Comparison of ENCODE assay signal across 22 cellular contexts in the genomic region with DNA sequence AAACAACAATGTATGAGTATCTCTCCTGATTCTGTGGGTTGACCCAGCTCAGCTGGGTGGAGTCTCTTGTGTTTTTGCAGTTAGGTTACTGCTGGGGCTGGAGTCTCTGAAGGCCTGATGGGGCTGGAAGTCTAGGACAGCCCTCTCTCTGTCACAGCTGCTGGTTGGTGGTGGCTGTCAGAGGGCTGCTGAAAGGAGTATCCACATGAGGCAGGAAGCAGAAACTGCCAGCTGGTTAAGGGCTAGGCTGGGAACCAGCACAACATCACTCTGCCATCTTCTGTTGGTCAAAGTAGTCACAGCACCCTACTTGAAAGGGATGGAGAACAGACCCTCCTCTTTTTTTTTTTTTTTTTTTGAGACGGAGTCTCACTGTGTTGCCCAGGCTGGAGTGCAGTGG. TPM values are rescaled to one million over a fixed set of nuclear protein-coding genes. Genes with fewer than 3 reads are reported as not detected.
"Had no signal": no experiment of that assay in that cellular context is flagged by ENCODE, and none has a peak within 500 bp of the region (broad histone marks: within the 10 kb centered on the region; RNA-seq: fewer than 3 reads in every experiment).

No MANE protein-coding gene starts in this region.

- H3K27me3 ChIP-seq: hepatocyte, neural progenitor cell, ovary, sigmoid colon, testis, upper lobe of right lung had no signal

- H3K4me3 Mint-ChIP-seq: activated B cell treated with CpG ODN at 0.5 μM for 24 hours; activated naive CD4-positive, alpha-beta T cell treated with anti-CD3 and anti-CD28 coated beads, Interleukin-2, amount 50 U/mL, for 24 hours; activated T-cell treated with anti-CD3 and anti-CD28 coated beads, Interleukin-2, amount 50 U/mL, for 24 hours; brain; central memory CD8-positive, alpha-beta T cell; neural progenitor cell; stimulated activated naive CD8-positive, alpha-beta T cell treated with anti-CD3 and anti-CD28 coated beads, Interleukin-15, Interleukin-2, amounts not matched to agents 100 ng/mL and 50 ng/mL, for 24 hours had no signal

- H3K9me3 ChIP-seq: ovary, sigmoid colon, testis, upper lobe of right lung had no signal

- H2AFZ ChIP-seq: hepatocyte, neural progenitor cell had no signal

- H3K36me3 ChIP-seq: left ventricle myocardium inferior, neural progenitor cell, ovary, sigmoid colon, upper lobe of right lung had no signal

- H3K4me2 ChIP-seq: hepatocyte, neural progenitor cell had no signal

- H3K4me1 ChIP-seq: left ventricle myocardium inferior, sigmoid colon, testis, upper lobe of right lung had no signal

- H3K27ac ChIP-seq: hepatocyte, left ventricle myocardium inferior, neural progenitor cell, ovary, sigmoid colon, testis, upper lobe of right lung had no signal

- ATAC-seq: upper lobe of right lung had no signal

- H3K27me3 Mint-ChIP-seq: activated B cell treated with CpG ODN at 0.5 μM for 24 hours; activated naive CD4-positive, alpha-beta T cell treated with anti-CD3 and anti-CD28 coated beads, Interleukin-2, amount 50 U/mL, for 24 hours; activated T-cell treated with anti-CD3 and anti-CD28 coated beads, Interleukin-2, amount 50 U/mL, for 24 hours; central memory CD8-positive, alpha-beta T cell; stimulated activated naive CD8-positive, alpha-beta T cell treated with anti-CD3 and anti-CD28 coated beads, Interleukin-15, Interleukin-2, amounts not matched to agents 100 ng/mL and 50 ng/mL, for 24 hours had no signal

- H3K27ac Mint-ChIP-seq: activated B cell treated with CpG ODN at 0.5 μM for 24 hours; activated naive CD4-positive, alpha-beta T cell treated with anti-CD3 and anti-CD28 coated beads, Interleukin-2, amount 50 U/mL, for 24 hours; activated T-cell treated with anti-CD3 and anti-CD28 coated beads, Interleukin-2, amount 50 U/mL, for 24 hours; brain; neural progenitor cell; stimulated activated naive CD8-positive, alpha-beta T cell treated with anti-CD3 and anti-CD28 coated beads, Interleukin-15, Interleukin-2, amounts not matched to agents 100 ng/mL and 50 ng/mL, for 24 hours had no signal

- H3K9me3 Mint-ChIP-seq: activated B cell treated with CpG ODN at 0.5 μM for 24 hours; activated naive CD4-positive, alpha-beta T cell treated with anti-CD3 and anti-CD28 coated beads, Interleukin-2, amount 50 U/mL, for 24 hours; activated T-cell treated with anti-CD3 and anti-CD28 coated beads, Interleukin-2, amount 50 U/mL, for 24 hours; neural progenitor cell; stimulated activated naive CD8-positive, alpha-beta T cell treated with anti-CD3 and anti-CD28 coated beads, Interleukin-15, Interleukin-2, amounts not matched to agents 100 ng/mL and 50 ng/mL, for 24 hours had no signal

- DNase-seq: activated B cell treated with CpG ODN at 0.5 μM for 24 hours; activated CD4-positive, alpha-beta T cell treated with anti-CD3 and anti-CD28 coated beads, Interleukin-2, amount 50 U/mL, for 1 hour; activated effector memory CD4-positive, alpha-beta T cell treated with Interleukin-2 at 50 U/mL for 16 hours; activated T-cell treated with anti-CD3 and anti-CD28 coated beads, Interleukin-2, amount 50 U/mL, for 24 hours; amniotic stem cell; cortex of kidney; effector CD8-positive, alpha-beta T cell; kidney; left ventricle myocardium inferior; mesendoderm; ovary; sigmoid colon; stimulated activated CD4-positive, alpha-beta T cell treated with anti-CD3 and anti-CD28 coated beads, Interleukin-4, amount 100 ng/mL, for 1 hour; stimulated activated CD8-positive, alpha-beta memory T cell treated with anti-CD3 and anti-CD28 coated beads, Interleukin-4, amount 100 ng/mL, for 48 hours; testis; upper lobe of right lung had no signal

- H3K4me1 Mint-ChIP-seq: activated B cell treated with CpG ODN at 0.5 μM for 24 hours; activated naive CD4-positive, alpha-beta T cell treated with anti-CD3 and anti-CD28 coated beads, Interleukin-2, amount 50 U/mL, for 24 hours; central memory CD8-positive, alpha-beta T cell had no signal

- H3K4me3 ChIP-seq: hepatocyte, left ventricle myocardium inferior, neural progenitor cell, ovary, sigmoid colon, testis, upper lobe of right lung had no signal

- H3K36me3 Mint-ChIP-seq: activated naive CD4-positive, alpha-beta T cell treated with anti-CD3 and anti-CD28 coated beads, Interleukin-2, amount 50 U/mL, for 24 hours; brain; neural progenitor cell had no signal

- H3K79me2 ChIP-seq: hepatocyte had no signal

- H3K9ac ChIP-seq: neural progenitor cell had no signal

RNA-seq across cellular contexts. Expression of a gene that starts 10.0 kb away (rescaled TPM):
- total RNA-seq: upper lobe of right lung had no signal
